ENCODE assay signal across 2 cellular contexts in the genomic region with DNA sequence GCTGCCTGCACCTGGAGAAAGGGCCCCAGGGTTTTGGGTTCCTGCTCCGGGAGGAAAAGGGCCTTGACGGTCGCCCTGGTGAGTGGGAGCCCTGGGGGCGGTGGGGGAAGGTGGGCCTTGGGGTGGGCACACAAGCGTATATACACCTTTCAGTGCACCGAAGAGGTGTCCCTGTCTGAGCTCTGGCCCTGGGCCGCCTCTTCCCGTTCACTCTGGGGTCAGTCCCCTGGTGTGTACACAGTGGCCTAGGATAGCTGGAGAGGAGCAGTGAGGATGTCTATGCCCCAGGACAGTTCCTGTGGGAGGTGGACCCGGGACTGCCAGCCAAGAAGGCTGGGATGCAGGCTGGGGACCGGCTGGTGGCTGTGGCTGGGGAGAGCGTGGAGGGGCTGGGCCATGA.
TF ChIP-seq lines count a peak whose summit lies in the region.

No MANE protein-coding gene starts in this region.

TF ChIP-seq in A549, 52 proteins besides CTCF, POLR2A, EP300 and RAD21:
- TF ChIP-seq BHLHE40 (IDR thresholded peaks at IDR 0.05; ENCODE audit: low read depth, low read length), result no peak
- TF ChIP-seq CBX2 (IDR thresholded peaks at IDR 0.05; ENCODE audit: borderline replicate concordance, low read depth), result no peak
- no peak for TF ChIP-seq CBX8 (IDR thresholded peaks at IDR 0.05)
- no peak for TF ChIP-seq HDAC2 (IDR thresholded peaks at IDR 0.05)
- TF ChIP-seq, protein P1, sequence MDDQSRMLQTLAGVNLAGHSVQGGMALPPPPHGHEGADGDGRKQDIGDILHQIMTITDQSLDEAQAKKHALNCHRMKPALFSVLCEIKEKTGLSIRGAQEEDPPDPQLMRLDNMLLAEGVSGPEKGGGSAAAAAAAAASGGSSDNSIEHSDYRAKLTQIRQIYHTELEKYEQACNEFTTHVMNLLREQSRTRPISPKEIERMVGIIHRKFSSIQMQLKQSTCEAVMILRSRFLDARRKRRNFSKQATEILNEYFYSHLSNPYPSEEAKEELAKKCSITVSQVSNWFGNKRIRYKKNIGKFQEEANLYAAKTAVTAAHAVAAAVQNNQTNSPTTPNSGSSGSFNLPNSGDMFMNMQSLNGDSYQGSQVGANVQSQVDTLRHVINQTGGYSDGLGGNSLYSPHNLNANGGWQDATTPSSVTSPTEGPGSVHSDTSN (IDR thresholded peaks at IDR 0.05), result no peak
- no peak for TF ChIP-seq CEBPB (IDR thresholded peaks at IDR 0.05)
- no peak for TF ChIP-seq HEYL (CRISPR knock-in tag; IDR thresholded peaks at IDR 0.05)
- no peak for TF ChIP-seq HOXB13 (CRISPR knock-in tag; IDR thresholded peaks at IDR 0.05; ENCODE audit: low read depth)
- TF ChIP-seq RCOR1 (IDR thresholded peaks at IDR 0.05; ENCODE audit: low read depth, low read length), result no peak
- TF ChIP-seq, protein P2, sequence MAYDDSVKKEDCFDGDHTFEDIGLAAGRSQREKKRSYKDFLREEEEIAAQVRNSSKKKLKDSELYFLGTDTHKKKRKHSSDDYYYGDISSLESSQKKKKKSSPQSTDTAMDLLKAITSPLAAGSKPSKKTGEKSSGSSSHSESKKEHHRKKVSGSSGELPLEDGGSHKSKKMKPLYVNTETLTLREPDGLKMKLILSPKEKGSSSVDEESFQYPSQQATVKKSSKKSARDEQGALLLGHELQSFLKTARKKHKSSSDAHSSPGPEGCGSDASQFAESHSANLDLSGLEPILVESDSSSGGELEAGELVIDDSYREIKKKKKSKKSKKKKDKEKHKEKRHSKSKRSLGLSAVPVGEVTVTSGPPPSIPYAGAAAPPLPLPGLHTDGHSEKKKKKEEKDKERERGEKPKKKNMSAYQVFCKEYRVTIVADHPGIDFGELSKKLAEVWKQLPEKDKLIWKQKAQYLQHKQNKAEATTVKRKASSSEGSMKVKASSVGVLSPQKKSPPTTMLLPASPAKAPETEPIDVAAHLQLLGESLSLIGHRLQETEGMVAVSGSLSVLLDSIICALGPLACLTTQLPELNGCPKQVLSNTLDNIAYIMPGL (CRISPR knock-in tag; IDR thresholded peaks at IDR 0.05; ENCODE audit: borderline replicate concordance), result no peak
- no peak for TF ChIP-seq ZSCAN20 (CRISPR knock-in tag; IDR thresholded peaks at IDR 0.05)
- no peak for TF ChIP-seq RARB (CRISPR knock-in tag; IDR thresholded peaks at IDR 0.05)
- no peak for TF ChIP-seq MAFK (IDR thresholded peaks at IDR 0.05; ENCODE audit: partially characterized antibody)
- TF ChIP-seq, protein P3, sequence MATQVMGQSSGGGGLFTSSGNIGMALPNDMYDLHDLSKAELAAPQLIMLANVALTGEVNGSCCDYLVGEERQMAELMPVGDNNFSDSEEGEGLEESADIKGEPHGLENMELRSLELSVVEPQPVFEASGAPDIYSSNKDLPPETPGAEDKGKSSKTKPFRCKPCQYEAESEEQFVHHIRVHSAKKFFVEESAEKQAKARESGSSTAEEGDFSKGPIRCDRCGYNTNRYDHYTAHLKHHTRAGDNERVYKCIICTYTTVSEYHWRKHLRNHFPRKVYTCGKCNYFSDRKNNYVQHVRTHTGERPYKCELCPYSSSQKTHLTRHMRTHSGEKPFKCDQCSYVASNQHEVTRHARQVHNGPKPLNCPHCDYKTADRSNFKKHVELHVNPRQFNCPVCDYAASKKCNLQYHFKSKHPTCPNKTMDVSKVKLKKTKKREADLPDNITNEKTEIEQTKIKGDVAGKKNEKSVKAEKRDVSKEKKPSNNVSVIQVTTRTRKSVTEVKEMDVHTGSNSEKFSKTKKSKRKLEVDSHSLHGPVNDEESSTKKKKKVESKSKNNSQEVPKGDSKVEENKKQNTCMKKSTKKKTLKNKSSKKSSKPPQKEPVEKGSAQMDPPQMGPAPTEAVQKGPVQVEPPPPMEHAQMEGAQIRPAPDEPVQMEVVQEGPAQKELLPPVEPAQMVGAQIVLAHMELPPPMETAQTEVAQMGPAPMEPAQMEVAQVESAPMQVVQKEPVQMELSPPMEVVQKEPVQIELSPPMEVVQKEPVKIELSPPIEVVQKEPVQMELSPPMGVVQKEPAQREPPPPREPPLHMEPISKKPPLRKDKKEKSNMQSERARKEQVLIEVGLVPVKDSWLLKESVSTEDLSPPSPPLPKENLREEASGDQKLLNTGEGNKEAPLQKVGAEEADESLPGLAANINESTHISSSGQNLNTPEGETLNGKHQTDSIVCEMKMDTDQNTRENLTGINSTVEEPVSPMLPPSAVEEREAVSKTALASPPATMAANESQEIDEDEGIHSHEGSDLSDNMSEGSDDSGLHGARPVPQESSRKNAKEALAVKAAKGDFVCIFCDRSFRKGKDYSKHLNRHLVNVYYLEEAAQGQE (IDR thresholded peaks at IDR 0.05), result no peak
- no peak for TF ChIP-seq ZNF302 (CRISPR knock-in tag; IDR thresholded peaks at IDR 0.05)
- no peak for TF ChIP-seq ZFP36 (IDR thresholded peaks at IDR 0.05; ENCODE audit: borderline replicate concordance, partially characterized antibody)
- no peak for TF ChIP-seq ESRRA (IDR thresholded peaks at IDR 0.05; ENCODE audit: borderline replicate concordance, low read length)
- no peak for TF ChIP-seq FOSL2 (IDR thresholded peaks at IDR 0.05)
- no peak for TF ChIP-seq FOSL2 (CRISPR knock-in tag; IDR thresholded peaks at IDR 0.05)
TF ChIP-seq in A549: peak in this region for 0.

TF ChIP-seq in HepG2, 621 proteins besides CTCF, POLR2A, EP300 and RAD21:
- no peak for TF ChIP-seq BRD4 (CRISPR knock-in tag; IDR thresholded peaks at IDR 0.05)
- TF ChIP-seq ZMYM4 (CRISPR knock-in tag; IDR thresholded peaks at IDR 0.05), result no peak
- TF ChIP-seq FOXC1 (CRISPR knock-in tag; IDR thresholded peaks at IDR 0.05; ENCODE audit: borderline replicate concordance), result no peak
- TF ChIP-seq, protein P4, sequence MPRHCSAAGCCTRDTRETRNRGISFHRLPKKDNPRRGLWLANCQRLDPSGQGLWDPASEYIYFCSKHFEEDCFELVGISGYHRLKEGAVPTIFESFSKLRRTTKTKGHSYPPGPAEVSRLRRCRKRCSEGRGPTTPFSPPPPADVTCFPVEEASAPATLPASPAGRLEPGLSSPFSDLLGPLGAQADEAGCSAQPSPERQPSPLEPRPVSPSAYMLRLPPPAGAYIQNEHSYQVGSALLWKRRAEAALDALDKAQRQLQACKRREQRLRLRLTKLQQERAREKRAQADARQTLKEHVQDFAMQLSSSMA (CRISPR knock-in tag; IDR thresholded peaks at IDR 0.05), result no peak
- TF ChIP-seq, protein P5, sequence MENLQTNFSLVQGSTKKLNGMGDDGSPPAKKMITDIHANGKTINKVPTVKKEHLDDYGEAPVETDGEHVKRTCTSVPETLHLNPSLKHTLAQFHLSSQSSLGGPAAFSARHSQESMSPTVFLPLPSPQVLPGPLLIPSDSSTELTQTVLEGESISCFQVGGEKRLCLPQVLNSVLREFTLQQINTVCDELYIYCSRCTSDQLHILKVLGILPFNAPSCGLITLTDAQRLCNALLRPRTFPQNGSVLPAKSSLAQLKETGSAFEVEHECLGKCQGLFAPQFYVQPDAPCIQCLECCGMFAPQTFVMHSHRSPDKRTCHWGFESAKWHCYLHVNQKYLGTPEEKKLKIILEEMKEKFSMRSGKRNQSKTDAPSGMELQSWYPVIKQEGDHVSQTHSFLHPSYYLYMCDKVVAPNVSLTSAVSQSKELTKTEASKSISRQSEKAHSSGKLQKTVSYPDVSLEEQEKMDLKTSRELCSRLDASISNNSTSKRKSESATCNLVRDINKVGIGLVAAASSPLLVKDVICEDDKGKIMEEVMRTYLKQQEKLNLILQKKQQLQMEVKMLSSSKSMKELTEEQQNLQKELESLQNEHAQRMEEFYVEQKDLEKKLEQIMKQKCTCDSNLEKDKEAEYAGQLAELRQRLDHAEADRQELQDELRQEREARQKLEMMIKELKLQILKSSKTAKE (CRISPR knock-in tag; IDR thresholded peaks at IDR 0.05; ENCODE audit: borderline replicate concordance), result no peak
- TF ChIP-seq ZNF572 (CRISPR knock-in tag; IDR thresholded peaks at IDR 0.05), result no peak
- TF ChIP-seq, protein P6, sequence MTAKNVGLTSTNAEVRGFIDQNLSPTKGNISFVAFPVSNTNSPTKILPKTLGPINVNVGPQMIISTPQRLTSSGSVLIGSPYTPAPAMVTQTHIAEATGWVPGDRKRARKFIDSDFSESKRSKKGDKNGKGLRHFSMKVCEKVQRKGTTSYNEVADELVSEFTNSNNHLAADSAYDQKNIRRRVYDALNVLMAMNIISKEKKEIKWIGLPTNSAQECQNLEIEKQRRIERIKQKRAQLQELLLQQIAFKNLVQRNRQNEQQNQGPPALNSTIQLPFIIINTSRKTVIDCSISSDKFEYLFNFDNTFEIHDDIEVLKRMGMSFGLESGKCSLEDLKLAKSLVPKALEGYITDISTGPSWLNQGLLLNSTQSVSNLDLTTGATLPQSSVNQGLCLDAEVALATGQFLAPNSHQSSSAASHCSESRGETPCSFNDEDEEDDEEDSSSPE (CRISPR knock-in tag; IDR thresholded peaks at IDR 0.05), result no peak
- TF ChIP-seq TARDBP (CRISPR knock-in tag; IDR thresholded peaks at IDR 0.05), result no peak
- no peak for TF ChIP-seq SMC3 (IDR thresholded peaks at IDR 0.05; ENCODE audit: low read length)
- no peak for TF ChIP-seq KLF12 (CRISPR knock-in tag; IDR thresholded peaks at IDR 0.05; ENCODE audit: borderline replicate concordance)
- TF ChIP-seq, protein P7, sequence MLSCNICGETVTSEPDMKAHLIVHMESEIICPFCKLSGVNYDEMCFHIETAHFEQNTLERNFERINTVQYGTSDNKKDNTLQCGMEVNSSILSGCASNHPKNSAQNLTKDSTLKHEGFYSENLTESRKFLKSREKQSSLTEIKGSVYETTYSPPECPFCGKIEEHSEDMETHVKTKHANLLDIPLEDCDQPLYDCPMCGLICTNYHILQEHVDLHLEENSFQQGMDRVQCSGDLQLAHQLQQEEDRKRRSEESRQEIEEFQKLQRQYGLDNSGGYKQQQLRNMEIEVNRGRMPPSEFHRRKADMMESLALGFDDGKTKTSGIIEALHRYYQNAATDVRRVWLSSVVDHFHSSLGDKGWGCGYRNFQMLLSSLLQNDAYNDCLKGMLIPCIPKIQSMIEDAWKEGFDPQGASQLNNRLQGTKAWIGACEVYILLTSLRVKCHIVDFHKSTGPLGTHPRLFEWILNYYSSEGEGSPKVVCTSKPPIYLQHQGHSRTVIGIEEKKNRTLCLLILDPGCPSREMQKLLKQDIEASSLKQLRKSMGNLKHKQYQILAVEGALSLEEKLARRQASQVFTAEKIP (CRISPR knock-in tag; IDR thresholded peaks at IDR 0.05; ENCODE audit: borderline replicate concordance), result no peak
- no peak for TF ChIP-seq LCORL (IDR thresholded peaks at IDR 0.05)
- no peak for TF ChIP-seq LCORL (CRISPR knock-in tag; IDR thresholded peaks at IDR 0.05)
- no peak for TF ChIP-seq CHD2 (IDR thresholded peaks at IDR 0.05; ENCODE audit: low read depth, low read length)
- no peak for TF ChIP-seq ZNF564 (CRISPR knock-in tag; IDR thresholded peaks at IDR 0.05)
- TF ChIP-seq ZZZ3 (CRISPR knock-in tag; IDR thresholded peaks at IDR 0.05; ENCODE audit: borderline replicate concordance), result no peak
- TF ChIP-seq ZNF629 (CRISPR knock-in tag; conservative IDR thresholded peaks at IDR 0.05), result no peak
- TF ChIP-seq CAMTA2 (CRISPR knock-in tag; IDR thresholded peaks at IDR 0.05; ENCODE audit: borderline replicate concordance), result no peak
- TF ChIP-seq ZNF644 (CRISPR knock-in tag; IDR thresholded peaks at IDR 0.05; ENCODE audit: low read depth), result no peak
TF ChIP-seq in HepG2: peak in this region for 0.
